Comparison of ENCODE assay signal across 11 cellular contexts in the genomic region with DNA sequence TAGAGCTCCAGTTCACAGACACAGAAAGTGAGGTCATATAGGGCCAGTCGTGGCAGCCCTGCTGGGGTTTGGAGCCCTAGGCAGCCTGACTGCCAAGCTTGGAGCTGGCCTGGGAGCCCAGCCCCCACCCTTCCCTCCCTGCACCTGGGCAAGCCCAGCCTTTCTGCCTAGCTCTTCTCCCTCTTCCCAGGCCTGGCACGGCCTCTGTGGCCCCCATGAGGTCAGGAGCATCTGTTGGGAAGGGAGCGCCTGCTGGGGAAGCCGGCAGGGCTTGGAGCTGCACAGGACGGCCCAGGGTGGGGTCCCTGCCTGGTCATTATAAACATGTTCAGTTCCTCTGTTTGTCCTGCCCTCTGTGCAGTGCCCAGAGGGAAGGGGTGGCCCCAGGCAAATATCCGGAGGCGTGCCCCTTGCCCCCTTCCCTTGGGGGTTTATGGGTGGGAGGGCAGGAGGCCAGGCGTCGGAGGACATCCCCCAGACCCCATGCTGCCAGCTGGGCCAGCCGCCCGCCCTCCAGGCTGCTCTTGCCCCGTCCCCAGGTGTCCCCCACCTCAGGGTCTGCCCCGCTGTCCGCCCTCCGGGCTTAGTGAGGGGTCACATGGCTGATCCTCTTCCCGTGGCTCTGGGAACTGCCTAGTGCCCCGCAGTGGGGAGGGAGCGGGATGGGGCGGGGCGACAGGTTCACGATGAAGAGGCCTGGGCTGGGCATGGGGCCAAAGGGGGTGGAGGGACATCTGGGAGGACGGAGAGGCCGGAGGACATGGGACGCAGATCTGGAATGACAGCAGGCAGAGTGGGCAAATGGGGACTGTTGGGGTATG. TPM values are rescaled to one million over a fixed set of nuclear protein-coding genes. Genes with fewer than 3 reads are reported as not detected.
DNase-seq lines count a peak whose midpoint lies in the region; ATAC-seq and TF ChIP-seq lines count a peak whose summit lies in the region.
"Had no signal": no experiment of that assay in that cellular context is flagged by ENCODE, and none has a peak within 500 bp of the region (broad histone marks: within the 10 kb centered on the region; RNA-seq: fewer than 3 reads in every experiment).

No MANE protein-coding gene starts in this region.

- intact Hi-C loops in activated CD8-positive, alpha-beta T cell treated with anti-CD3 and anti-CD28 coated beads for 36 hours (cut with micrococcal nuclease) = no loop called here

- no peak overlapping the region for H3K4me3 ChIP-seq in fibroblast of villous mesenchyme (ENCODE audit: low read depth, low read length)

- POLR2A ChIA-PET in activated CD8-positive, alpha-beta T cell treated with anti-CD3 and anti-CD28 coated beads for 36 hours (lab: Charles Lee) = no interaction called here

- CTCF ChIA-PET in activated CD8-positive, alpha-beta T cell treated with anti-CD3 and anti-CD28 coated beads for 36 hours (lab: Charles Lee) = no interaction called here

- ATAC-seq in activated CD8-positive, alpha-beta T cell treated with anti-CD3 and anti-CD28 coated beads for 36 hours = no peak
- no peak for ATAC-seq in HG02970 (IDR thresholded peaks at IDR 0.05; ENCODE audit: low FRiP score, unreplicated experiment)
- ATAC-seq: activated CD4-positive, CD25-positive, alpha-beta regulatory T cell treated with anti-CD3 and anti-CD28 coated beads, Interleukin-2, amount 50 U/mL, for 24 hours had no signal

- peaks cover 3% of the 10 kb centered on the region for H3K27me3 Mint-ChIP-seq in nephron progenitor cell (ENCODE audit: low read depth, poor library complexity)
- no peaks in the 10 kb centered on the region for H3K27me3 Mint-ChIP-seq in T-helper 2 cell treated with Interferon-gamma antibody and Interleukin-4, amounts not matched to agents 5 μg/mL and 100 μg/mL, for 36 hours (ENCODE audit: low read depth)
- no peaks in the 10 kb centered on the region for H3K27me3 Mint-ChIP-seq in activated CD8-positive, alpha-beta T cell treated with anti-CD3 and anti-CD28 coated beads for 36 hours

- no peak overlapping the region for H3K4me3 Mint-ChIP-seq in nephron progenitor cell
- no peak overlapping the region for H3K4me3 Mint-ChIP-seq in T-helper 2 cell treated with Interferon-gamma antibody and Interleukin-4, amounts not matched to agents 5 μg/mL and 100 μg/mL, for 36 hours
- no peak overlapping the region for H3K4me3 Mint-ChIP-seq in activated CD8-positive, alpha-beta T cell treated with anti-CD3 and anti-CD28 coated beads for 36 hours
- H3K4me3 Mint-ChIP-seq: immature natural killer cell had no signal

- H3K9me3 Mint-ChIP-seq in nephron progenitor cell = no peaks in the 10 kb centered on the region
- no peaks in the 10 kb centered on the region for H3K9me3 Mint-ChIP-seq in T-helper 2 cell treated with Interferon-gamma antibody and Interleukin-4, amounts not matched to agents 5 μg/mL and 100 μg/mL, for 36 hours
- H3K9me3 Mint-ChIP-seq in activated CD8-positive, alpha-beta T cell treated with anti-CD3 and anti-CD28 coated beads for 36 hours = no peaks in the 10 kb centered on the region
- H3K9me3 Mint-ChIP-seq: immature natural killer cell had no signal

- H3K4me1 Mint-ChIP-seq in nephron progenitor cell = peaks cover 23% of the 10 kb centered on the region
- H3K4me1 Mint-ChIP-seq in T-helper 2 cell treated with Interferon-gamma antibody and Interleukin-4, amounts not matched to agents 5 μg/mL and 100 μg/mL, for 36 hours (ENCODE audit: low read depth) = no peaks in the 10 kb centered on the region
- peaks cover 7% of the 10 kb centered on the region for H3K4me1 Mint-ChIP-seq in activated CD8-positive, alpha-beta T cell treated with anti-CD3 and anti-CD28 coated beads for 36 hours (ENCODE audit: low read depth)

- H3K36me3 Mint-ChIP-seq in nephron progenitor cell (ENCODE audit: low read depth) = no peaks in the 10 kb centered on the region
- no peaks in the 10 kb centered on the region for H3K36me3 Mint-ChIP-seq in T-helper 2 cell treated with Interferon-gamma antibody and Interleukin-4, amounts not matched to agents 5 μg/mL and 100 μg/mL, for 36 hours (ENCODE audit: low read depth)
- H3K36me3 Mint-ChIP-seq in activated CD8-positive, alpha-beta T cell treated with anti-CD3 and anti-CD28 coated beads for 36 hours (ENCODE audit: low read depth) = no peaks in the 10 kb centered on the region

- TF ChIP-seq CTCF in fibroblast of villous mesenchyme (IDR thresholded peaks at IDR 0.05; ENCODE audit: insufficient read depth, low read depth, low read length) = no peak
- TF ChIP-seq CTCF in nephron progenitor cell (IDR thresholded peaks at IDR 0.05) = no peak
- no peak for TF ChIP-seq CTCF in activated CD8-positive, alpha-beta T cell treated with anti-CD3 and anti-CD28 coated beads for 36 hours (IDR thresholded peaks at IDR 0.05)

- H3K27ac Mint-ChIP-seq in nephron progenitor cell = no peak overlapping the region
- H3K27ac Mint-ChIP-seq in T-helper 2 cell treated with Interferon-gamma antibody and Interleukin-4, amounts not matched to agents 5 μg/mL and 100 μg/mL, for 36 hours = no peak overlapping the region
- no peak overlapping the region for H3K27ac Mint-ChIP-seq in activated CD8-positive, alpha-beta T cell treated with anti-CD3 and anti-CD28 coated beads for 36 hours
- H3K27ac Mint-ChIP-seq: immature natural killer cell had no signal

- peak; percentile 90 for DNase-seq in DMS 273 (lab: John Stamatoyannopoulos, UW; ENCODE audit: unreplicated experiment)
- DNase-seq in NCI-H526 treated with DMSO at 0.1 percent for 48 hours (lab: John Stamatoyannopoulos, UW) = peak; percentile 42
- peak; percentile 37 for DNase-seq in fibroblast of villous mesenchyme (ENCODE audit: low read depth)
- peak; percentile 30 for DNase-seq in nephron progenitor cell
- no peak for DNase-seq in T-helper 2 cell treated with Interferon-gamma antibody and Interleukin-4, amounts not matched to agents 5 μg/mL and 100 μg/mL, for 36 hours (ENCODE audit: low spot score)
- DNase-seq in activated CD8-positive, alpha-beta T cell treated with anti-CD3 and anti-CD28 coated beads for 36 hours = no peak
- DNase-seq in activated CD4-positive, alpha-beta T cell treated with anti-CD3 and anti-CD28 coated beads for 1 hour = no peak
- DNase-seq: immature natural killer cell, NCI-H2081 treated with DMSO at 0.1 percent for 48 hours had no signal

RNA-seq across cellular contexts. Expression of gene NCCRP1, which starts 30.0 kb away (rescaled TPM):
- total RNA-seq in fibroblast of villous mesenchyme = not detected in 2 replicates
- total RNA-seq in activated CD8-positive, alpha-beta T cell treated with anti-CD3 and anti-CD28 coated beads for 36 hours = not detected

RNA-seq across cellular contexts. Expression of gene SYCN, which starts 37.3 kb away (rescaled TPM):
- total RNA-seq in fibroblast of villous mesenchyme = not detected in 2 replicates
- total RNA-seq in activated CD8-positive, alpha-beta T cell treated with anti-CD3 and anti-CD28 coated beads for 36 hours = not detected

RNA-seq across cellular contexts. Expression of gene PAK4, which starts 41.2 kb away (rescaled TPM):
- total RNA-seq in fibroblast of villous mesenchyme = 6.8 and 9.5 TPM in 2 replicates
- 10 to 100 TPM in 1 of 2 experiments, 1 to 10 TPM in 1; 9.8 to 11.5 TPM for total RNA-seq in activated CD8-positive, alpha-beta T cell treated with anti-CD3 and anti-CD28 coated beads for 36 hours

Comparison
In these comparisons a context has a peak if more than half of its experiments do, and no peak if none do; other contexts are left out.
1. DNase-seq: peak in DMS 273 (single experiment), NCI-H526 treated with DMSO at 0.1 percent for 48 hours (single experiment), fibroblast of villous mesenchyme (single experiment) and nephron progenitor cell (single experiment); none in T-helper 2 cell treated with Interferon-gamma antibody and Interleukin-4, amounts not matched to agents 5 μg/mL and 100 μg/mL, for 36 hours (single experiment), activated CD8-positive, alpha-beta T cell treated with anti-CD3 and anti-CD28 coated beads for 36 hours (single experiment) and activated CD4-positive, alpha-beta T cell treated with anti-CD3 and anti-CD28 coated beads for 1 hour (single experiment).